8 cellular contexts compared by ENCODE assay signal in genomic region chr18:79986726-79987125, GRCh38. TPM values are rescaled to one million over a fixed set of nuclear protein-coding genes. Genes with fewer than 3 reads are reported as not detected.
A peak's percentile ranks its signal among the peaks of the same experiment; 100 is the strongest.
DNase-seq lines count a peak whose midpoint lies in the region; ATAC-seq and TF ChIP-seq lines count a peak whose summit lies in the region.

No MANE protein-coding gene starts in this region.

- no peak overlapping the region for H2BK120ac ChIP-seq in neuronal stem cell (ENCODE audit: low read depth, low read length)

- H2BK15ac ChIP-seq in neuronal stem cell (ENCODE audit: low read length): no peak overlapping the region

- H3K4ac ChIP-seq in neuronal stem cell (ENCODE audit: low read length): no peak overlapping the region

- H3K4me2 ChIP-seq in neuronal stem cell (ENCODE audit: insufficient read depth, low read length, poor library complexity, severe bottlenecking): no peak overlapping the region

- POLR2A ChIA-PET in naive thymus-derived CD8-positive, alpha-beta T cell (lab: Charles Lee): interaction anchor here (1.1 to 3.5 kb wide), 4 partner anchors 22 to 47 kb away, joined by 4 to 21 read pairs (median 12); partner anchors contain the start of genes HSBP1L1, RBFA and SLC66A2

- no peaks in the 10 kb centered on the region for H3K27me3 Mint-ChIP-seq in naive thymus-derived CD8-positive, alpha-beta T cell

- no peak for TF ChIP-seq POLR2A in spleen (IDR thresholded peaks at IDR 0.05)

- H3K9me3 ChIP-seq in HUES64 (ENCODE audit: insufficient read depth, low read depth, low read length) (no peaks in the 10 kb centered on the region), neuronal stem cell (replicated peaks in 1 of 2; ENCODE audit: control insufficient read depth in 2 of 2, insufficient read depth in 1 of 2, low read depth in 1 of 2, low read length in 2 of 2) (no peaks in the 10 kb centered on the region), spleen (no peaks in the 10 kb centered on the region)

- peaks cover 0 to 40% (median 0%) of the 10 kb centered on the region in 3 donors for H3K36me3 Mint-ChIP-seq in naive thymus-derived CD8-positive, alpha-beta T cell

- H2AK5ac ChIP-seq in neuronal stem cell (ENCODE audit: low read depth, low read length): no peak overlapping the region

- no peak overlapping the region for H2BK12ac ChIP-seq in neuronal stem cell (ENCODE audit: low read length)

- intact Hi-C loops in spleen (cut with DNase I; ENCODE audit: low total_unique reads): no loop called here

- H3K27ac ChIP-seq in C4-2B: peak overlapping the region; percentile 29; the same call in 1 of the 2 replicates
- H3K27ac ChIP-seq in HUES64 (ENCODE audit: low read depth, low read length): no peak overlapping the region
- H3K27ac ChIP-seq in neuronal stem cell (replicated peaks; ENCODE audit: low read length): no peak overlapping the region
- H3K27ac ChIP-seq in spleen: no peak overlapping the region

- no peak overlapping the region for H3K18ac ChIP-seq in neuronal stem cell (ENCODE audit: low read length)

- ATAC-seq in naive thymus-derived CD8-positive, alpha-beta T cell: no peak

- H3K79me1 ChIP-seq in neuronal stem cell (ENCODE audit: low read depth, low read length): peaks cover 8% of the 10 kb centered on the region

- no peak overlapping the region for H2AFZ ChIP-seq in neuronal stem cell (ENCODE audit: low read length)

- peaks cover 8% of the 10 kb centered on the region; the same call in 1 of the 2 replicates for H3K4me1 ChIP-seq in HUES64 (ENCODE audit: insufficient read depth, low read length)
- H3K4me1 ChIP-seq in neuronal stem cell (ENCODE audit: control insufficient read depth in 2 of 2, insufficient read depth in 1 of 2, low read depth in 1 of 2, low read length in 2 of 2): peaks cover 3 to 10% of the 10 kb centered on the region in 2 donors
- H3K4me1 ChIP-seq in spleen: peaks cover 21 to 72% (median 55%) of the 10 kb centered on the region in 6 donors

- H3K4me3 Mint-ChIP-seq in naive thymus-derived CD8-positive, alpha-beta T cell: peak overlapping the region; percentile 84 to 97 (median 87)

- DNase-seq in cardiac fibroblast (ENCODE audit: low read depth in 2 of 2) (no peak), neuronal stem cell (ENCODE audit: low spot score) (no peak), spleen (no peak)
- no peak for DNase-seq in naive thymus-derived CD8-positive, alpha-beta T cell
- DNase-seq in stimulated activated CD4-positive, alpha-beta T cell treated with anti-CD3 and anti-CD28 coated beads, Interleukin-12 subunit alpha, Interleukin-12 subunit beta, amount 100 ng/mL, for 4 hours: no peak
- no peak for DNase-seq in activated CD4-positive, alpha-beta T cell treated with anti-CD3 and anti-CD28 coated beads for 1 hour

- no peak overlapping the region for H3K14ac ChIP-seq in neuronal stem cell (ENCODE audit: low read length)

- H3K36me3 ChIP-seq in HUES64 (ENCODE audit: insufficient read depth, low read length) (peaks cover 39% of the 10 kb centered on the region), neuronal stem cell (replicated peaks in 1 of 2; ENCODE audit: control insufficient read depth in 2 of 2, insufficient read depth in 2 of 2, low read length in 2 of 2) (peaks cover 14 to 49% of the 10 kb centered on the region in 2 donors), spleen (peaks cover 0 to 44% (median 3%) of the 10 kb centered on the region in 6 donors)

- H4K8ac ChIP-seq in neuronal stem cell (ENCODE audit: low read depth, low read length): no peak overlapping the region

- peak overlapping the region; percentile 81 to 98 (median 88) for H3K27ac Mint-ChIP-seq in naive thymus-derived CD8-positive, alpha-beta T cell

- no peaks in the 10 kb centered on the region for H3K9me3 Mint-ChIP-seq in naive thymus-derived CD8-positive, alpha-beta T cell

- H3K27me3 ChIP-seq in HUES64 (ENCODE audit: insufficient read depth, low read length) (no peaks in the 10 kb centered on the region), neuronal stem cell (ENCODE audit: control insufficient read depth in 3 of 3, insufficient read depth in 3 of 3, low read depth in 1 of 3, low read length in 3 of 3) (no peaks in the 10 kb centered on the region), spleen (replicated peaks in 1 of 7) (no peaks in the 10 kb centered on the region)

- H3K9ac ChIP-seq in HUES64 (ENCODE audit: low read depth, low read length): peak overlapping the region; percentile 95; the same call in 1 of the 2 replicates
- no peak overlapping the region for H3K9ac ChIP-seq in neuronal stem cell (ENCODE audit: low read depth, low read length, poor library complexity)

- H2BK5ac ChIP-seq in neuronal stem cell (ENCODE audit: low read length): no peak overlapping the region

- no peak for TF ChIP-seq CTCF in C4-2B (conservative IDR thresholded peaks at IDR 0.05)
- TF ChIP-seq CTCF in cardiac fibroblast (IDR thresholded peaks at IDR 0.05; ENCODE audit: low read depth, low read length): no peak
- TF ChIP-seq CTCF in spleen (IDR thresholded peaks at IDR 0.05 in 8 of 11, conservative IDR thresholded peaks at IDR 0.05 in 3 of 11): no peak

- peaks cover 24 to 62% (median 58%) of the 10 kb centered on the region in 4 donors for H3K4me1 Mint-ChIP-seq in naive thymus-derived CD8-positive, alpha-beta T cell

- H3K23ac ChIP-seq in neuronal stem cell (ENCODE audit: low read depth, low read length, poor library complexity): no peak overlapping the region

- 75% methylated on average over 7 of the region's 7 CpGs for WGBS in HUES64
- no CpG with 5 or more reads among the region's 7 CpGs for WGBS in neuronal stem cell (ENCODE audit: extremely low coverage in 2 of 2, insufficient read length in 2 of 2, insufficient replicate concordance in 1 of 2), 2 donors
- 43 to 78% (median 62%) methylated on average over 7 of the region's 7 CpGs for WGBS in spleen, 5 donors

- H3K4me3 ChIP-seq in HUES64 (ENCODE audit: low read length) (peak overlapping the region; percentile 100), cardiac fibroblast (replicated peaks in 1 of 2; ENCODE audit: low read depth in 2 of 2, low read length in 2 of 2) (peak overlapping the region; percentile 27 to 98), neuronal stem cell (ENCODE audit: low read length in 2 of 2) (peak overlapping the region in 1 of 2 donors; percentile 98), spleen (peak overlapping the region in 4 of 8 donors; percentile 83 to 94 (median 90))

- no peak overlapping the region for H4K91ac ChIP-seq in neuronal stem cell (ENCODE audit: low read depth, low read length, poor library complexity)

RNA-seq across cellular contexts. Expression of gene TXNL4A, which starts 1.6 kb away (rescaled TPM):
- polyA plus RNA-seq in HUES64 (2013, experiment 1 of 2): 175 TPM
- polyA plus RNA-seq in HUES64 (2013, experiment 2 of 2): 158 TPM
- 10 to 100 TPM; 71.9 to 78.5 TPM for total RNA-seq in naive thymus-derived CD8-positive, alpha-beta T cell
- polyA plus RNA-seq in naive thymus-derived CD8-positive, alpha-beta T cell: 100 to 1,000 TPM; 213 to 225 (median 217) TPM
- 113 TPM for polyA plus RNA-seq in neuronal stem cell (2013, experiment 1 of 2)
- 115 TPM for polyA plus RNA-seq in neuronal stem cell (2013, experiment 2 of 2)
- total RNA-seq in spleen: 10 to 100 TPM; 20.7 to 76.5 (median 63.9) TPM
- polyA plus RNA-seq in spleen: 10 to 100 TPM; 75.2 to 98.5 (median 80.9) TPM

RNA-seq across cellular contexts. Expression of gene HSBP1L1, which starts 22.3 kb away (rescaled TPM):
- 0.95 TPM for polyA plus RNA-seq in HUES64 (2013, experiment 1 of 2)
- 0.63 TPM for polyA plus RNA-seq in HUES64 (2013, experiment 2 of 2)
- 10 to 100 TPM; 51.0 to 54.5 TPM for total RNA-seq in naive thymus-derived CD8-positive, alpha-beta T cell
- 10 to 100 TPM; 11.2 to 24.5 (median 16.0) TPM for polyA plus RNA-seq in naive thymus-derived CD8-positive, alpha-beta T cell
- 2.1 TPM for polyA plus RNA-seq in neuronal stem cell (2013, experiment 1 of 2)
- 2.0 TPM for polyA plus RNA-seq in neuronal stem cell (2013, experiment 2 of 2)
- total RNA-seq in spleen: 10 to 100 TPM; 10.3 to 36.4 (median 20.1) TPM
- 10 to 100 TPM; 10.0 to 21.5 (median 15.8) TPM for polyA plus RNA-seq in spleen

RNA-seq across cellular contexts. Expression of gene SLC66A2, which starts 35.3 kb away (rescaled TPM):
- 9.7 TPM for polyA plus RNA-seq in HUES64 (2013, experiment 1 of 2)
- polyA plus RNA-seq in HUES64 (2013, experiment 2 of 2): 10.4 TPM
- total RNA-seq in naive thymus-derived CD8-positive, alpha-beta T cell: 10 to 100 TPM; 31.8 to 38.7 TPM
- polyA plus RNA-seq in naive thymus-derived CD8-positive, alpha-beta T cell: 10 to 100 TPM; 14.1 to 22.0 (median 19.4) TPM
- polyA plus RNA-seq in neuronal stem cell (2013, experiment 1 of 2): 19.1 TPM
- 18.6 TPM for polyA plus RNA-seq in neuronal stem cell (2013, experiment 2 of 2)
- 10 to 100 TPM; 40.9 to 61.9 (median 51.1) TPM for total RNA-seq in spleen
- 10 to 100 TPM; 28.7 to 53.9 (median 33.4) TPM for polyA plus RNA-seq in spleen

RNA-seq across cellular contexts. Expression of gene RBFA, which starts 47.5 kb away (rescaled TPM):
- polyA plus RNA-seq in HUES64 (2013, experiment 1 of 2): 25.8 TPM
- 23.2 TPM for polyA plus RNA-seq in HUES64 (2013, experiment 2 of 2)
- total RNA-seq in naive thymus-derived CD8-positive, alpha-beta T cell: 10 to 100 TPM; 28.2 to 29.8 TPM
- polyA plus RNA-seq in naive thymus-derived CD8-positive, alpha-beta T cell: 10 to 100 TPM; 14.8 to 15.4 (median 15.1) TPM
- polyA plus RNA-seq in neuronal stem cell (2013, experiment 1 of 2): 19.9 TPM
- polyA plus RNA-seq in neuronal stem cell (2013, experiment 2 of 2): 19.0 TPM
- 10 to 100 TPM; 16.4 to 31.1 (median 20.6) TPM for total RNA-seq in spleen
- polyA plus RNA-seq in spleen: 10 to 100 TPM; 16.4 to 20.4 (median 19.0) TPM
